In genomic region chr6:104486003-104486402, GRCh38 we compare ENCODE assay signal across 24 cellular contexts.
"Had no signal": no experiment of that assay in that cellular context is flagged by ENCODE, and none has a peak within 500 bp of the region (broad histone marks: within the 10 kb centered on the region; RNA-seq: fewer than 3 reads in every experiment).

No MANE protein-coding gene starts in this region.

- H3K4me3 Mint-ChIP-seq: activated CD4-positive, alpha-beta memory T cell treated with anti-CD3 and anti-CD28 coated beads for 36 hours; activated CD4-positive, alpha-beta T cell treated with anti-CD3 and anti-CD28 coated beads, Interleukin-2, amount 10 ng/mL, durations not matched to agents 7 days and 5 days; activated naive CD4-positive, alpha-beta T cell treated with anti-CD3 and anti-CD28 coated beads for 36 hours; activated naive CD8-positive, alpha-beta T cell treated with anti-CD3 and anti-CD28 coated beads for 36 hours; activated T-cell treated with anti-CD3 and anti-CD28 coated beads, Interleukin-2, amount 50 U/mL, for 4 hours; T-cell had no signal

- H3K4me1 ChIP-seq: adrenal gland, SJCRH30 had no signal

- H3K9me3 Mint-ChIP-seq: activated CD4-positive, alpha-beta memory T cell treated with anti-CD3 and anti-CD28 coated beads for 36 hours; activated CD4-positive, alpha-beta T cell treated with anti-CD3 and anti-CD28 coated beads, Interleukin-2, amount 10 ng/mL, durations not matched to agents 7 days and 5 days; activated naive CD4-positive, alpha-beta T cell treated with anti-CD3 and anti-CD28 coated beads for 36 hours; activated naive CD8-positive, alpha-beta T cell treated with anti-CD3 and anti-CD28 coated beads for 36 hours; activated T-cell treated with anti-CD3 and anti-CD28 coated beads, Interleukin-2, amount 50 U/mL, for 4 hours; T-cell had no signal

- H3K9me3 ChIP-seq: SJCRH30 had no signal

- H3K27me3 Mint-ChIP-seq: activated naive CD8-positive, alpha-beta T cell treated with anti-CD3 and anti-CD28 coated beads for 36 hours; T-cell had no signal

- H3K27me3 ChIP-seq: adrenal gland, SJCRH30 had no signal

- H3K4me1 Mint-ChIP-seq: activated CD4-positive, alpha-beta T cell treated with anti-CD3 and anti-CD28 coated beads, Interleukin-2, amount 10 ng/mL, durations not matched to agents 7 days and 5 days; activated naive CD8-positive, alpha-beta T cell treated with anti-CD3 and anti-CD28 coated beads for 36 hours; T-cell had no signal

- ATAC-seq: activated T-cell treated with anti-CD3 and anti-CD28 coated beads, Interleukin-2, amount 50 U/mL, for 4 hours; K562; T-cell had no signal

- H3K36me3 ChIP-seq: adrenal gland, SJCRH30 had no signal

- H3K36me3 Mint-ChIP-seq: activated CD4-positive, alpha-beta memory T cell treated with anti-CD3 and anti-CD28 coated beads for 36 hours; activated naive CD8-positive, alpha-beta T cell treated with anti-CD3 and anti-CD28 coated beads for 36 hours; T-cell had no signal

- DNase-seq: activated CD4-positive, alpha-beta memory T cell treated with anti-CD3 and anti-CD28 coated beads for 36 hours; activated CD4-positive, alpha-beta T cell treated with anti-CD3 and anti-CD28 coated beads, Interleukin-2, amount 10 ng/mL, durations not matched to agents 7 days and 5 days; activated CD4-positive, CD25-positive, alpha-beta regulatory T cell; activated CD8-positive, alpha-beta memory T cell treated with anti-CD3 and anti-CD28 coated beads for 24 hours; activated gamma-delta T cell; activated naive CD4-positive, alpha-beta T cell treated with anti-CD3 and anti-CD28 coated beads for 36 hours; activated naive CD8-positive, alpha-beta T cell treated with anti-CD3 and anti-CD28 coated beads for 36 hours; activated T-cell treated with anti-CD3 and anti-CD28 coated beads, Interleukin-2, amount 50 U/mL, for 4 hours; adrenal gland; aorta; central memory CD4-positive, alpha-beta T cell; Kasumi-1; NCI-H1105 treated with DMSO at 0.1 percent for 48 hours; NCI-H1436 treated with DMSO at 0.1 percent for 48 hours; NCI-H187; NCI-H2081; NCI-H226; NCI-H526; NCI-H82; SJCRH30; T-cell; T-helper 2 cell had no signal

- H3K27ac Mint-ChIP-seq: activated CD4-positive, alpha-beta memory T cell treated with anti-CD3 and anti-CD28 coated beads for 36 hours; activated CD4-positive, alpha-beta T cell treated with anti-CD3 and anti-CD28 coated beads, Interleukin-2, amount 10 ng/mL, durations not matched to agents 7 days and 5 days; activated naive CD4-positive, alpha-beta T cell treated with anti-CD3 and anti-CD28 coated beads for 36 hours; activated naive CD8-positive, alpha-beta T cell treated with anti-CD3 and anti-CD28 coated beads for 36 hours; T-cell had no signal

- H3K27ac ChIP-seq: adrenal gland, SJCRH30, VCaP had no signal

- H3K4me3 ChIP-seq: adrenal gland, K562, SJCRH30 had no signal
